9 cellular contexts compared by ENCODE assay signal in genomic region chr19:17948967-17949930, GRCh38. TPM values are rescaled to one million over a fixed set of nuclear protein-coding genes. Genes with fewer than 3 reads are reported as not detected.
DNase-seq lines count a peak whose midpoint lies in the region; ATAC-seq, FAIRE-seq and TF ChIP-seq lines count a peak whose summit lies in the region.
"Had no signal": no experiment of that assay in that cellular context is flagged by ENCODE, and none has a peak within 500 bp of the region (broad histone marks: within the 10 kb centered on the region; RNA-seq: fewer than 3 reads in every experiment).

No MANE protein-coding gene starts in this region.

- H3K27me3 Mint-ChIP-seq in stimulated activated naive B cell treated with anti-CD40 and anti-IgM and Interleukin-4, amounts not matched to agents 10 μg/mL and 1 μg/mL and 100 μg/mL, for 72 hours = peaks cover 20 to 30% of the 10 kb centered on the region in 2 donors

- H3K79me1 ChIP-seq in H1 (ENCODE audit: low read depth, low read length) = no peaks in the 10 kb centered on the region

- H3K9me3 ChIP-seq in OCI-LY1 (ENCODE audit: low read length) (no peaks in the 10 kb centered on the region), H1 (ENCODE audit: insufficient read depth in 2 of 2, low read depth in 1 of 2, low read length in 1 of 2) (no peaks in the 10 kb centered on the region), MG63 (no peaks in the 10 kb centered on the region)

- peak overlapping the region; percentile 92; the same call in 1 of the 2 replicates for H2BK15ac ChIP-seq in H1 (ENCODE audit: low read length)

- no peak overlapping the region for H2AK5ac ChIP-seq in H1 (ENCODE audit: low read depth, low read length)

- H3K4me1 ChIP-seq in OCI-LY1 (ENCODE audit: insufficient read depth, low read length, severe bottlenecking) (peaks cover 40% of the 10 kb centered on the region), H1 (replicated peaks in 1 of 4; ENCODE audit: control insufficient read depth in 3 of 4, insufficient read depth in 4 of 4, low read length in 3 of 4) (peaks cover 0 to 42% (median 23%) of the 10 kb centered on the region in 4 experiments; a peak in 6 of 7 replicates)

- peak; percentile 46 for DNase-seq in activated T-cell treated with anti-CD3 and anti-CD28 coated beads, Interleukin-2, amount 50 U/mL, for 1 hour
- DNase-seq in activated T-cell treated with anti-CD3 and anti-CD28 coated beads for 4 hours = no peak
- peak in 1 of 2 experiments; percentile 63 for DNase-seq in H1 (ENCODE audit: low read depth in 1 of 2, low spot score in 2 of 2)
- no peak for DNase-seq in stimulated activated naive B cell treated with anti-CD40 and anti-IgM and Interleukin-4, amounts not matched to agents 10 μg/mL and 1 μg/mL and 100 μg/mL, for 72 hours
- DNase-seq in MG63 = no peak
- no peak for DNase-seq in NCI-H510A (lab: John Stamatoyannopoulos, UW)
- DNase-seq: stimulated activated CD4-positive, alpha-beta T cell treated with anti-CD3 and anti-CD28 coated beads, Interleukin-12 subunit alpha, Interleukin-12 subunit beta, amount 100 ng/mL, for 4 hours had no signal

- H3K27ac Mint-ChIP-seq in stimulated activated naive B cell treated with anti-CD40 and anti-IgM and Interleukin-4, amounts not matched to agents 10 μg/mL and 1 μg/mL and 100 μg/mL, for 72 hours = peak overlapping the region; percentile 87

- peaks cover 30% of the 10 kb centered on the region for H3K23me2 ChIP-seq in H1 (ENCODE audit: low read depth, low read length)

- no peaks in the 10 kb centered on the region for H3K9me2 ChIP-seq in OCI-LY1 (ENCODE audit: low read depth, low read length)

- H3K4me2 ChIP-seq in OCI-LY1 (ENCODE audit: low read length) (peak overlapping the region; percentile 73), H1 (ENCODE audit: insufficient read depth in 1 of 2, low read depth in 2 of 2, low read length in 2 of 2) (peak overlapping the region; percentile 88 to 94)

- peaks cover 54 to 72% of the 10 kb centered on the region in 2 donors for H3K4me1 Mint-ChIP-seq in stimulated activated naive B cell treated with anti-CD40 and anti-IgM and Interleukin-4, amounts not matched to agents 10 μg/mL and 1 μg/mL and 100 μg/mL, for 72 hours

- no peak overlapping the region for H2AFZ ChIP-seq in OCI-LY1 (ENCODE audit: low read length)
- H2AFZ ChIP-seq in H1 (ENCODE audit: low read length) = no peak overlapping the region

- WGBS in H1 (ENCODE audit: extremely low coverage in 1 of 2, insufficient coverage in 1 of 2, insufficient read length in 1 of 2, insufficient replicate concordance in 2 of 2, low coverage in 1 of 2, low lambda C conversion rate in 2 of 2, missing lambda C conversion rate in 1 of 2), 2 experiments = 4% methylated on average over 47 of the region's 48 CpGs; no CpG with 5 or more reads in 1 of the 2 experiments

- no peak for TF ChIP-seq EP300 in H1 (IDR thresholded peaks at IDR 0.05; ENCODE audit: borderline replicate concordance in 1 of 2, low read depth in 2 of 2, low read length in 2 of 2)

- no peaks in the 10 kb centered on the region for H3F3A ChIP-seq in OCI-LY1 (ENCODE audit: insufficient read depth, low read length)

- H3K9me3 Mint-ChIP-seq in stimulated activated naive B cell treated with anti-CD40 and anti-IgM and Interleukin-4, amounts not matched to agents 10 μg/mL and 1 μg/mL and 100 μg/mL, for 72 hours = no peaks in the 10 kb centered on the region

- H2BK12ac ChIP-seq in H1 (ENCODE audit: low read depth, low read length) = peak overlapping the region; percentile 92

- H3K56ac ChIP-seq in H1 (replicated peaks; ENCODE audit: insufficient read length, low read depth, low read length) = peak overlapping the region; percentile 14

- no peak overlapping the region for H3K23ac ChIP-seq in H1 (ENCODE audit: insufficient read length)

- H3K9ac ChIP-seq in OCI-LY1 (ENCODE audit: low read length) (no peak overlapping the region; the same call in 1 of the 2 replicates), H1 (replicated peaks in 1 of 4; ENCODE audit: extremely low read depth in 1 of 4, low read depth in 3 of 4, low read length in 3 of 4) (peak overlapping the region in 3 of 4 experiments; percentile 13 to 44 (median 38); a peak in 4 of 7 replicates)

- peaks cover 0 to 18% of the 10 kb centered on the region in 2 donors for H3K36me3 Mint-ChIP-seq in stimulated activated naive B cell treated with anti-CD40 and anti-IgM and Interleukin-4, amounts not matched to agents 10 μg/mL and 1 μg/mL and 100 μg/mL, for 72 hours

- peak overlapping the region; percentile 46 for H3K4ac ChIP-seq in H1 (replicated peaks; ENCODE audit: insufficient read length, low read depth, low read length)

- TF ChIP-seq RAD21 in H1 (IDR thresholded peaks at IDR 0.05 in 1 of 2, conservative IDR thresholded peaks at IDR 0.05 in 1 of 2; ENCODE audit: low read depth in 2 of 2, low read length in 2 of 2) = no peak

- peak overlapping the region; percentile 87 for H3K18ac ChIP-seq in H1 (ENCODE audit: extremely low read depth, low read length)

- TF ChIP-seq POLR2A in H1 (IDR thresholded peaks at IDR 0.05; ENCODE audit: control extremely low read depth in 1 of 2, low read depth in 2 of 2, low read length in 2 of 2) = no peak

- 0 out of 2 replicates have a peak overlapping the region, but pooled peaks have one; percentile 82 for H2BK20ac ChIP-seq in H1 (ENCODE audit: low read length)

- peak overlapping the region; percentile 74 to 78 for H3K4me3 Mint-ChIP-seq in stimulated activated naive B cell treated with anti-CD40 and anti-IgM and Interleukin-4, amounts not matched to agents 10 μg/mL and 1 μg/mL and 100 μg/mL, for 72 hours

- peak overlapping the region; percentile 91 for H2BK120ac ChIP-seq in H1 (replicated peaks; ENCODE audit: low read depth, low read length)

- peak overlapping the region; percentile 60 for H3K4me3 ChIP-seq in OCI-LY1 (ENCODE audit: low read depth, low read length, poor library complexity, severe bottlenecking)
- H3K4me3 ChIP-seq in H1 (ENCODE audit: extremely low read depth in 1 of 4, insufficient read depth in 2 of 4, low read depth in 3 of 4, low read length in 4 of 4) = peak overlapping the region; percentile 48 to 73 (median 52)
- H3K4me3 ChIP-seq in MG63 = no peak overlapping the region

- H3K79me2 ChIP-seq in OCI-LY1 (ENCODE audit: insufficient read depth, low read length) = no peaks in the 10 kb centered on the region
- no peaks in the 10 kb centered on the region for H3K79me2 ChIP-seq in H1 (ENCODE audit: control insufficient read depth in 1 of 2, insufficient read depth in 2 of 2, low read length in 2 of 2)

- TF ChIP-seq CTCF in OCI-LY1 (IDR thresholded peaks at IDR 0.05; ENCODE audit: low read length) (no peak), H1 (IDR thresholded peaks at IDR 0.05; ENCODE audit: control extremely low read depth in 1 of 3, insufficient read depth in 1 of 3, low read depth in 1 of 3, low read length in 3 of 3) (no peak)

- CTCF ChIA-PET in H1 (lab: Charles Lee; ENCODE audit: partially characterized antibody) = interaction anchor here (2.6 to 21.5 kb wide), 3 partner anchors 14 to 78 kb away, joined by 7 to 271 read pairs (median 90); partner anchors contain the start of genes CCDC124 and SLC5A5

- H3K27ac ChIP-seq in OCI-LY1 (ENCODE audit: low read depth, low read length, poor library complexity, severe bottlenecking) (no peak overlapping the region), H1 (ENCODE audit: low read depth, low read length) (no peak overlapping the region)

- H4K8ac ChIP-seq in H1 (ENCODE audit: extremely low read depth, insufficient read depth, low read length) = peak overlapping the region; percentile 85

- peak overlapping the region; percentile 40; the same call in 1 of the 2 replicates for H2BK5ac ChIP-seq in H1 (ENCODE audit: low read depth, low read length)

- H3K36me3 ChIP-seq in OCI-LY1 (ENCODE audit: insufficient read depth, low read length) = no peaks in the 10 kb centered on the region
- no peaks in the 10 kb centered on the region for H3K36me3 ChIP-seq in H1 (ENCODE audit: control insufficient read depth in 2 of 4, insufficient read depth in 4 of 4, low read length in 3 of 4)
- H3K36me3 ChIP-seq in MG63 = peaks cover 3% of the 10 kb centered on the region

- no peak for FAIRE-seq in H1 (lab: Jason Lieb, UNC)

- H4K91ac ChIP-seq in H1 (replicated peaks; ENCODE audit: insufficient read length, low read length) = peak overlapping the region; percentile 93

- POLR2A ChIA-PET in H1 (lab: Charles Lee; ENCODE audit: partially characterized antibody) = interaction anchor here (0.6 to 2.5 kb wide), 11 partner anchors 9 to 90 kb away, joined by 3 to 8 read pairs (median 4); partner anchors contain the start of genes CCDC124, KCNN1 and RPL18A

- no peak overlapping the region for H3K14ac ChIP-seq in H1 (ENCODE audit: insufficient read length)

- H3K27me3 ChIP-seq in OCI-LY1 (ENCODE audit: insufficient read depth, low read length) (peaks cover 18% of the 10 kb centered on the region; the same call in 1 of the 2 replicates), H1 (replicated peaks in 1 of 4; ENCODE audit: control insufficient read depth in 3 of 4, extremely low read depth in 1 of 4, insufficient read depth in 3 of 4, low read length in 3 of 4) (peaks cover 19 to 54% (median 47%) of the 10 kb centered on the region in 4 experiments), MG63 (peaks cover 53% of the 10 kb centered on the region)

- ATAC-seq in stimulated activated naive B cell treated with anti-CD40 and anti-IgM and Interleukin-4, amounts not matched to agents 10 μg/mL and 1 μg/mL and 100 μg/mL, for 72 hours (replicated peaks) = peak in 1 of 2 donors; percentile 4
- ATAC-seq in HG02970 (IDR thresholded peaks at IDR 0.05; ENCODE audit: low FRiP score, unreplicated experiment) = no peak

- no peaks in the 10 kb centered on the region for H4K20me1 ChIP-seq in OCI-LY1 (ENCODE audit: insufficient read depth, low read length)
- H4K20me1 ChIP-seq in H1 (replicated peaks in 1 of 2; ENCODE audit: control insufficient read depth in 1 of 2, insufficient read depth in 2 of 2, low read length in 2 of 2) = peaks cover 0 to 2% of the 10 kb centered on the region in 2 experiments

- H4K5ac ChIP-seq in H1 (ENCODE audit: insufficient read length, low read depth, low read length) = peak overlapping the region; percentile 34

RNA-seq across cellular contexts. Expression of gene CCDC124, which starts 16.4 kb away (rescaled TPM):
- 101 and 103 TPM in 2 replicates for total RNA-seq in H1 (2021; fragmentation: NEBNext Ultra II Directional; extraction: Animal tissue kit (Norgen Biotek cat#: 25700))
- polyA plus RNA-seq in H1 (2011; rRNA removed) = 95.2 and 135 TPM in 2 replicates
- 144 TPM for polyA plus RNA-seq in H1 (2011; cell fraction: cytosol; rRNA removed)
- 88.6 TPM for polyA plus RNA-seq in H1 (2011; cell fraction: nucleus; rRNA removed)
- polyA plus RNA-seq in H1 (2012, experiment 1 of 2) = 87.6 to 144 TPM (median 124 TPM) in 4 replicates
- 94.8 TPM for polyA plus RNA-seq in H1 (2012, experiment 2 of 2)
- polyA plus RNA-seq in H1 (2013, experiment 1 of 2) = 71.0 TPM
- 71.2 TPM for polyA plus RNA-seq in H1 (2013, experiment 2 of 2)
- 5.9 and 7.2 TPM in 2 replicates for polyA minus RNA-seq in H1 (2011; rRNA and poly(A)+ RNA removed)
- 27.8 TPM for polyA minus RNA-seq in H1 (2011; cell fraction: cytosol; rRNA and poly(A)+ RNA removed)
- polyA minus RNA-seq in H1 (2011; cell fraction: nucleus; rRNA and poly(A)+ RNA removed) = 20.0 TPM
- total RNA-seq in MG63 (2014; rRNA removed; shearing (Covaris generic); ENCODE audit: low replicate concordance) = 228 and 241 TPM in 2 replicates

RNA-seq across cellular contexts. Expression of gene KCNN1, which starts 17.7 kb away (rescaled TPM):
- total RNA-seq in H1 (2021; fragmentation: NEBNext Ultra II Directional; extraction: Animal tissue kit (Norgen Biotek cat#: 25700)) = 9.3 and 11.0 TPM in 2 replicates
- 12.5 and 19.3 TPM in 2 replicates for polyA plus RNA-seq in H1 (2011; rRNA removed)
- polyA plus RNA-seq in H1 (2011; cell fraction: cytosol; rRNA removed) = 13.7 TPM
- polyA plus RNA-seq in H1 (2011; cell fraction: nucleus; rRNA removed) = 21.8 TPM
- 4.1 to 10.5 TPM (median 8.4 TPM) in 4 replicates for polyA plus RNA-seq in H1 (2012, experiment 1 of 2)
- polyA plus RNA-seq in H1 (2012, experiment 2 of 2) = 5.8 TPM
- polyA plus RNA-seq in H1 (2013, experiment 1 of 2) = 6.0 TPM
- 5.9 TPM for polyA plus RNA-seq in H1 (2013, experiment 2 of 2)
- 6.7 and 7.7 TPM in 2 replicates for polyA minus RNA-seq in H1 (2011; rRNA and poly(A)+ RNA removed)
- polyA minus RNA-seq in H1 (2011; cell fraction: cytosol; rRNA and poly(A)+ RNA removed) = 15.0 TPM
- 14.4 TPM for polyA minus RNA-seq in H1 (2011; cell fraction: nucleus; rRNA and poly(A)+ RNA removed)
- not detected in 2 replicates for total RNA-seq in MG63 (2014; rRNA removed; shearing (Covaris generic); ENCODE audit: low replicate concordance)

RNA-seq across cellular contexts. Expression of gene ARRDC2, which starts 58.7 kb away (rescaled TPM):
- 6.2 and 6.9 TPM in 2 replicates for total RNA-seq in H1 (2021; fragmentation: NEBNext Ultra II Directional; extraction: Animal tissue kit (Norgen Biotek cat#: 25700))
- polyA plus RNA-seq in H1 (2011; rRNA removed) = 5.4 and 5.8 TPM in 2 replicates
- polyA plus RNA-seq in H1 (2011; cell fraction: cytosol; rRNA removed) = 6.6 TPM
- 9.2 TPM for polyA plus RNA-seq in H1 (2011; cell fraction: nucleus; rRNA removed)
- polyA plus RNA-seq in H1 (2012, experiment 1 of 2) = 5.2 to 7.8 TPM (median 5.9 TPM) in 4 replicates
- 4.6 TPM for polyA plus RNA-seq in H1 (2012, experiment 2 of 2)
- 3.4 TPM for polyA plus RNA-seq in H1 (2013, experiment 1 of 2)
- 3.6 TPM for polyA plus RNA-seq in H1 (2013, experiment 2 of 2)
- polyA minus RNA-seq in H1 (2011; rRNA and poly(A)+ RNA removed) = 2.7 and 6.1 TPM in 2 replicates
- polyA minus RNA-seq in H1 (2011; cell fraction: cytosol; rRNA and poly(A)+ RNA removed) = 7.0 TPM
- 10.7 TPM for polyA minus RNA-seq in H1 (2011; cell fraction: nucleus; rRNA and poly(A)+ RNA removed)
- total RNA-seq in MG63 (2014; rRNA removed; shearing (Covaris generic); ENCODE audit: low replicate concordance) = 13.4 and 20.5 TPM in 2 replicates

Comparison
In these comparisons a context has a peak if more than half of its experiments do, and no peak if none do; other contexts are left out.
1. RNA of gene KCNN1, which starts 17.7 kb away (total RNA-seq): 9.3 to 11.0 TPM in H1; not detected in MG63; every median in the first group is over 10 times any median in the second.